In the genomic region with DNA sequence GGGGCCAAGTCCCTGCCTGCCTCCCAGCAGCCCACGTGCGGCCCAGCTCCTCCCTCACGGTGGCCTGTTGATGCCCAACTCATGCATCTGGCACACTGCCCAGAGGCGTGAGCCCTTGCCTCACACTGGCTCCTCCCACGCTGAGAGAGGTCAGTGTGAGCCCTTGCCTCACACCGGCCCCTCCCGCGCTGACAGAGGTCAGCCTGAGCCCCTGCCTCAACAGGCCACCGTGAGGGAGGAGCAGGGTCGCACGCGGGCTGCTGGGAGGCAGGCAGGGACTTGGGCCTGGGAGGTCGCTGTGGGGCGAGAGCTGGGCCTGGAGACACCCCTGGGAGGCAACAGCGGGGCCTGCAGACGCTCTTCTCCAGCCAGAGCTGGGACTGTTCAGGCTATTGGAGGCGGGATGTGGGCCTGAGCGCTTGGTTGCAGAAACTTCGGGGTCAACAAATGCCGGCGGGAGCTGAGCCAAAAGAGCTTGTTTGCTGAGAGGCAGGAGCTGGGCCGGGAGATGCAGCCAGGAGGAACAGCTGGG, we compare ENCODE assay signal across 13 cellular contexts. TPM values are rescaled to one million over a fixed set of nuclear protein-coding genes. Genes with fewer than 3 reads are reported as not detected.
"Had no signal": no experiment of that assay in that cellular context is flagged by ENCODE, and none has a peak within 500 bp of the region (broad histone marks: within the 10 kb centered on the region; RNA-seq: fewer than 3 reads in every experiment).

No MANE protein-coding gene starts in this region.

RNA-seq across cellular contexts. Expression of a gene that starts 25.2 kb away (rescaled TPM):
- total RNA-seq: activated B cell treated with CpG ODN at 0.5 μM for 24 hours; activated naive CD4-positive, alpha-beta T cell treated with anti-CD3 and anti-CD28 coated beads, Interleukin-2, amount 50 U/mL, for 72 hours; activated T-helper 1 cell treated with anti-CD3 and anti-CD28 coated beads, Interleukin-12 subunit alpha, Interleukin-12 subunit beta, Interleukin-2, Interleukin-4 antibody, amounts not matched to agents 30 ng/mL and 10 ng/mL and 1 ng/mL, durations not matched to agents 14 hours and 24 hours and 36 hours had no signal

RNA-seq across cellular contexts. Expression of a gene that starts 33.9 kb away (rescaled TPM):
- total RNA-seq: activated B cell treated with CpG ODN at 0.5 μM for 24 hours; activated CD4-positive, alpha-beta memory T cell treated with anti-CD3 and anti-CD28 coated beads for 36 hours; activated T-helper 1 cell treated with anti-CD3 and anti-CD28 coated beads, Interleukin-12 subunit alpha, Interleukin-12 subunit beta, Interleukin-2, Interleukin-4 antibody, amounts not matched to agents 30 ng/mL and 10 ng/mL and 1 ng/mL, durations not matched to agents 14 hours and 24 hours and 36 hours; glomerular endothelial cell; left lobe of liver; mammary epithelial cell; myocyte; omental fat pad; pulmonary artery endothelial cell; thyroid gland had no signal
- polyA plus RNA-seq: hepatocyte, SK-N-SH had no signal
